Comparison of ENCODE assay signal across 8 cellular contexts in genomic region chr3:45225465-45226205, GRCh38. TPM values are rescaled to one million over a fixed set of nuclear protein-coding genes. Genes with fewer than 3 reads are reported as not detected.
DNase-seq lines count a peak whose midpoint lies in the region; ATAC-seq and TF ChIP-seq lines count a peak whose summit lies in the region.

No MANE protein-coding gene starts in this region.

- H3K9me3 Mint-ChIP-seq in natural killer cell treated with Interleukin-12 subunit alpha and Interleukin-12 subunit beta and Interleukin-15 and Interleukin-18, amount 100 ng/mL, for 72 hours = no peaks in the 10 kb centered on the region

- peak; percentile 35 to 43 for DNase-seq in activated CD4-positive, alpha-beta T cell treated with anti-CD3 and anti-CD28 coated beads, Interleukin-2, amount 50 U/mL, for 48 hours
- DNase-seq in epithelial cell of esophagus (ENCODE audit: low read depth) (peak; percentile 41), NCI-H187 (lab: John Stamatoyannopoulos, UW) (no peak), Ammon's horn (ENCODE audit: low spot score) (no peak)
- DNase-seq in natural killer cell treated with Interleukin-12 subunit alpha and Interleukin-12 subunit beta and Interleukin-15 and Interleukin-18, amount 100 ng/mL, for 72 hours (ENCODE audit: low spot score) = no peak

- no peak for TF ChIP-seq CTCF in epithelial cell of esophagus (IDR thresholded peaks at IDR 0.05; ENCODE audit: insufficient read depth, low read depth, low read length, missing control alignments)

- H3K27me3 Mint-ChIP-seq in natural killer cell treated with Interleukin-12 subunit alpha and Interleukin-12 subunit beta and Interleukin-15 and Interleukin-18, amount 100 ng/mL, for 72 hours = peaks cover 43 to 77% of the 10 kb centered on the region in 2 donors

- ATAC-seq in GM19372 (IDR thresholded peaks at IDR 0.05; ENCODE audit: low read depth, unreplicated experiment) (peak; percentile 36), HG03571 (IDR thresholded peaks at IDR 0.05; ENCODE audit: unreplicated experiment) (peak; percentile 35)
- peak; percentile 3 to 21 for ATAC-seq in natural killer cell treated with Interleukin-12 subunit alpha and Interleukin-12 subunit beta and Interleukin-15 and Interleukin-18, amount 100 ng/mL, for 72 hours

- H3K4me3 ChIP-seq in BLaER1 = peak overlapping the region; percentile 75
- H3K4me3 ChIP-seq in epithelial cell of esophagus (ENCODE audit: low read length) = peak overlapping the region; percentile 46

- peak overlapping the region; percentile 87 for H3K4me3 Mint-ChIP-seq in natural killer cell treated with Interleukin-12 subunit alpha and Interleukin-12 subunit beta and Interleukin-15 and Interleukin-18, amount 100 ng/mL, for 72 hours

- H4K20me1 ChIP-seq in BLaER1 = peaks cover 28% of the 10 kb centered on the region

- H3K4me1 ChIP-seq in BLaER1 = peaks cover 28% of the 10 kb centered on the region

- H3K36me3 ChIP-seq in BLaER1 = no peaks in the 10 kb centered on the region

- H3K27ac Mint-ChIP-seq in natural killer cell treated with Interleukin-12 subunit alpha and Interleukin-12 subunit beta and Interleukin-15 and Interleukin-18, amount 100 ng/mL, for 72 hours = no peak overlapping the region

- H3K27ac ChIP-seq in BLaER1 = no peak overlapping the region

- H3K9me3 ChIP-seq in BLaER1 = no peaks in the 10 kb centered on the region

- no peaks in the 10 kb centered on the region for H3K36me3 Mint-ChIP-seq in natural killer cell treated with Interleukin-12 subunit alpha and Interleukin-12 subunit beta and Interleukin-15 and Interleukin-18, amount 100 ng/mL, for 72 hours

- H3K4me1 Mint-ChIP-seq in natural killer cell treated with Interleukin-12 subunit alpha and Interleukin-12 subunit beta and Interleukin-15 and Interleukin-18, amount 100 ng/mL, for 72 hours (ENCODE audit: low read depth in 2 of 2) = peaks cover 2 to 8% of the 10 kb centered on the region in 2 donors

- 0 out of 2 replicates have a peak overlapping the region, but pooled peaks have one; percentile 41 for H3K9ac ChIP-seq in BLaER1

- H3K27me3 ChIP-seq in BLaER1 = peaks cover 62% of the 10 kb centered on the region

- H3K4me2 ChIP-seq in BLaER1 = peak overlapping the region; percentile 100

RNA-seq across cellular contexts. Expression of gene TMEM158, which starts 0.5 kb away (rescaled TPM):
- 1 to 10 TPM in 1 of 2 donors, under 1 TPM in 1; 0.56 to 2.5 TPM for total RNA-seq in natural killer cell treated with Interleukin-12 subunit alpha and Interleukin-12 subunit beta and Interleukin-15 and Interleukin-18, amount 100 ng/mL, for 72 hours

Comparison
In these comparisons a context has a peak if more than half of its experiments do, and no peak if none do; other contexts are left out.
1. DNase-seq: peak in activated CD4-positive, alpha-beta T cell treated with anti-CD3 and anti-CD28 coated beads, Interleukin-2, amount 50 U/mL, for 48 hours (2 of 2) and epithelial cell of esophagus (single experiment); none in natural killer cell treated with Interleukin-12 subunit alpha and Interleukin-12 subunit beta and Interleukin-15 and Interleukin-18, amount 100 ng/mL, for 72 hours (single experiment), NCI-H187 (0 of 2) and Ammon's horn (single experiment).
2. Peak in every context shown above with its lines, with median percentiles within 50 percentile points of each other: ATAC-seq.